ENCODE assay signal across 1 cellular context in the genomic region with DNA sequence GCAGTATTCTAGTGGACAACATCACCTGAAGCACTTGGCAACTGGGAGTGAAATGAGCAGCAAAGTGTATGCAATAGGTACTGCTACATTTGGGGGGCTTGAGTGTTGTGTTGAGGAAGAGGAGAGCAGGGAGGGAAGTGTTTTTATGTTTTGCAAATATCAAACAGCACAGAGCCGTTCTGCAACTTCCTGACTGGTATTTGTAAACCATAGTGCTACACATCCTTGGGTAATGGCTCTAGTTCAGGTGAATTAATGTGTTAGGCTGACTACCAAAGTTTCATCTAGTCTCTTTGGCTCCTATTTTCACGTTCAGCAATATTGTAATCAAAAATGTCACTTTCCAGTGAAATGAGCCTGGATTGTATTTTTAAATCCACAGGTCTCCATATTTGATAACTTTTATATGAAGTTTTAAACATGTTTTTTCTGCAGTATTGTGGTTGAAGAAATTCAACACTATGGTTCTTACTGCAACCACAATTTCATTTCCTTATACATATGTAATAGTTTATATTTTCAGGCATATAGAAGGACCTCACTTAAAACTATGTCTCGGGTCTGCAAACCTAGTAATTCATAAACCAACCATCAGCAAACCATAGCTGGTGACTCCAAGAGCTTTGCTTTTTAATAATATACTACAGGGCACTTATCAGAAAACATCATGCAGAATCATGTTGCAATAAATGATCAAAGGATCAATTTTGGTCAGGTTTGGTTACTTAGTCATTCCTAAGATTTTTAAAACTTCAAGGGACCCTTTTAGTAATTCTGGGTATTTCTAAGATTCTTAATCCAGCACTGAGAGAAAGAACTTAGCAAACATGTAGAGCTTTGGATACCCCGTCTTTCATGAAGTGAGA.
TF ChIP-seq lines count a peak whose summit lies in the region.

No MANE protein-coding gene starts in this region.

TF ChIP-seq in H1, 55 proteins besides CTCF, POLR2A, EP300 and RAD21:
- no peak for TF ChIP-seq SP4 (IDR thresholded peaks at IDR 0.05; ENCODE audit: low read length)
- no peak for TF ChIP-seq SIRT6 (IDR thresholded peaks at IDR 0.05; ENCODE audit: low read length)
- no peak for TF ChIP-seq FOSL1 (IDR thresholded peaks at IDR 0.05; ENCODE audit: insufficient read depth, low read depth, low read length)
- TF ChIP-seq ZNF274 (IDR thresholded peaks at IDR 0.05; ENCODE audit: borderline replicate concordance, extremely low read depth, low read length): no peak
- TF ChIP-seq CTBP2 (IDR thresholded peaks at IDR 0.05; ENCODE audit: borderline replicate concordance, insufficient read depth, insufficient read length, low read length): no peak
- no peak for TF ChIP-seq POLR2AphosphoS5 (IDR thresholded peaks at IDR 0.05; ENCODE audit: low read depth, low read length)
- TF ChIP-seq SIX5 (IDR thresholded peaks at IDR 0.05; ENCODE audit: low read depth, low read length): no peak
- no peak for TF ChIP-seq CHD7 (IDR thresholded peaks at IDR 0.05; ENCODE audit: insufficient replicate concordance, low read length)
- TF ChIP-seq CHD2 (IDR thresholded peaks at IDR 0.05; ENCODE audit: low read length): no peak
- TF ChIP-seq ATF2 (IDR thresholded peaks at IDR 0.05; ENCODE audit: low read length): no peak
